ENCODE assay signal across 26 cellular contexts in the genomic region with DNA sequence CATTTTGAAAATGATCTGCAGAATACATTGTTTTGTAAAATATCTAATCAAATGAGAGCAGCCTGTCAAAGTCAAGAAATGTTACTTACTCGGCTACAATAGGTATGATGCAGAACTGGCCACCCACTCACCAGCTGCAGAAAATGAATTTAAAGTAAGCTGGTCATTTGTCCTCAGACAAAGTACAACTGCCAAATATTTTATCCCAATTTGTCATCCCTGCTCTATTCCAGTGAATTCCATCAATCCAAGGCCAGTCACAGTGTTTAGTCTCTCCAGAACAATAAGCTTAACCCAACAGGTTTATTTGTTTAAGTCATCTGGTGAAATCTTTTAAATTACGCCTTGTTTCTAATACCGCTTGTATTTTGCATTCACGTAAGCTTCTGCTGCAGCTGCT. TPM values are rescaled to one million over a fixed set of nuclear protein-coding genes. Genes with fewer than 3 reads are reported as not detected.
DNase-seq lines count a peak whose midpoint lies in the region; TF ChIP-seq lines count a peak whose summit lies in the region.
"Had no signal": no experiment of that assay in that cellular context is flagged by ENCODE, and none has a peak within 500 bp of the region (broad histone marks: within the 10 kb centered on the region; RNA-seq: fewer than 3 reads in every experiment).

No MANE protein-coding gene starts in this region.

- TF ChIP-seq CTCF in glutamatergic neuron (IDR thresholded peaks at IDR 0.05; ENCODE audit: partially characterized antibody, unreplicated experiment), result no peak

- H3K27ac Mint-ChIP-seq in glutamatergic neuron (ENCODE audit: unreplicated experiment), result no peak overlapping the region
- H3K27ac Mint-ChIP-seq: activated CD4-positive, alpha-beta T cell treated with anti-CD3 and anti-CD28 coated beads for 36 hours; CD4-positive, alpha-beta memory T cell; dendritic cell treated with granulocyte-macrophage colony-stimulating factor and Interleukin-4, amounts not matched to agents 40 ng/mL and 50 ng/mL, for 4 days; naive thymus-derived CD4-positive, alpha-beta T cell; stimulated activated naive B cell treated with anti-CD40 and anti-IgM and Interleukin-4, amounts not matched to agents 10 μg/mL and 1 μg/mL and 100 μg/mL, for 72 hours had no signal

- DNase-seq in NCI-H1417 (lab: John Stamatoyannopoulos, UW) (peak in 2 of 3 experiments; percentile 46 to 61), NCI-H1417 treated with DMSO at 0.1 percent for 48 hours (lab: John Stamatoyannopoulos, UW) (no peak), iris pigment epithelial cell (ENCODE audit: low read depth) (peak; percentile 12), SK-N-DZ (ENCODE audit: low spot score) (no peak), glutamatergic neuron (no peak)
- DNase-seq in NK-92 treated with Interleukin-12 subunit alpha and Interleukin-12 subunit beta, amount 100 ng/mL, for 24 hours (lab: John Stamatoyannopoulos, UW), result no peak
- DNase-seq: activated CD4-positive, alpha-beta T cell treated with anti-CD3 and anti-CD28 coated beads for 36 hours; activated naive CD4-positive, alpha-beta T cell; activated T-cell treated with anti-CD3 and anti-CD28 coated beads, Interleukin-2, amount 50 U/mL, for 4 hours; adrenal gland; CD4-positive, alpha-beta memory T cell; DMS 273 treated with DMSO at 0.1 percent for 48 hours; naive thymus-derived CD4-positive, alpha-beta T cell; NCI-H1092; NCI-H2081; NCI-H446 treated with DMSO at 0.1 percent for 48 hours; stimulated activated CD4-positive, alpha-beta T cell treated with anti-CD3 and anti-CD28 coated beads, Interleukin-4, amount 100 ng/mL, for 1 hour; stimulated activated naive B cell treated with anti-CD40 and anti-IgM and Interleukin-4, amounts not matched to agents 10 μg/mL and 1 μg/mL and 100 μg/mL, for 72 hours had no signal

- no peaks in the 10 kb centered on the region for H3K27me3 Mint-ChIP-seq in glutamatergic neuron (ENCODE audit: unreplicated experiment)
- H3K27me3 Mint-ChIP-seq: activated CD4-positive, alpha-beta T cell treated with anti-CD3 and anti-CD28 coated beads for 36 hours; CD4-positive, alpha-beta memory T cell; dendritic cell treated with granulocyte-macrophage colony-stimulating factor and Interleukin-4, amounts not matched to agents 40 ng/mL and 50 ng/mL, for 4 days; IgD-negative memory B cell; naive thymus-derived CD4-positive, alpha-beta T cell; stimulated activated naive B cell treated with anti-CD40 and anti-IgM and Interleukin-4, amounts not matched to agents 10 μg/mL and 1 μg/mL and 100 μg/mL, for 72 hours; type B pancreatic cell had no signal

- no peak overlapping the region for H3K4me3 Mint-ChIP-seq in glutamatergic neuron (ENCODE audit: unreplicated experiment)
- H3K4me3 Mint-ChIP-seq: activated CD4-positive, alpha-beta T cell treated with anti-CD3 and anti-CD28 coated beads for 36 hours; activated T-cell treated with anti-CD3 and anti-CD28 coated beads, Interleukin-2, amount 50 U/mL, for 4 hours; CD4-positive, alpha-beta memory T cell; dendritic cell treated with granulocyte-macrophage colony-stimulating factor and Interleukin-4, amounts not matched to agents 40 ng/mL and 50 ng/mL, for 4 days; IgD-negative memory B cell; naive thymus-derived CD4-positive, alpha-beta T cell; stimulated activated naive B cell treated with anti-CD40 and anti-IgM and Interleukin-4, amounts not matched to agents 10 μg/mL and 1 μg/mL and 100 μg/mL, for 72 hours; type B pancreatic cell had no signal

- no peaks in the 10 kb centered on the region for H3K36me3 Mint-ChIP-seq in glutamatergic neuron (ENCODE audit: unreplicated experiment)
- H3K36me3 Mint-ChIP-seq: CD4-positive, alpha-beta memory T cell; IgD-negative memory B cell; naive thymus-derived CD4-positive, alpha-beta T cell; stimulated activated naive B cell treated with anti-CD40 and anti-IgM and Interleukin-4, amounts not matched to agents 10 μg/mL and 1 μg/mL and 100 μg/mL, for 72 hours; type B pancreatic cell had no signal

- no peaks in the 10 kb centered on the region for H3K4me1 Mint-ChIP-seq in glutamatergic neuron (ENCODE audit: low read depth, unreplicated experiment)
- H3K4me1 Mint-ChIP-seq: activated CD4-positive, alpha-beta T cell treated with anti-CD3 and anti-CD28 coated beads for 36 hours; CD4-positive, alpha-beta memory T cell; naive thymus-derived CD4-positive, alpha-beta T cell had no signal

- H3K9me3 Mint-ChIP-seq in glutamatergic neuron (ENCODE audit: unreplicated experiment), result no peaks in the 10 kb centered on the region
- H3K9me3 Mint-ChIP-seq: activated T-cell treated with anti-CD3 and anti-CD28 coated beads, Interleukin-2, amount 50 U/mL, for 4 hours; CD4-positive, alpha-beta memory T cell; dendritic cell treated with granulocyte-macrophage colony-stimulating factor and Interleukin-4, amounts not matched to agents 40 ng/mL and 50 ng/mL, for 4 days; IgD-negative memory B cell; naive thymus-derived CD4-positive, alpha-beta T cell; stimulated activated naive B cell treated with anti-CD40 and anti-IgM and Interleukin-4, amounts not matched to agents 10 μg/mL and 1 μg/mL and 100 μg/mL, for 72 hours; type B pancreatic cell had no signal

- H3K27ac ChIP-seq in cingulate gyrus (ENCODE audit: low read depth, low read length) (peak overlapping the region; percentile 42), temporal lobe (ENCODE audit: low read depth, low read length) (peak overlapping the region; percentile 67)
- H3K27ac ChIP-seq: 22Rv1, adrenal gland, hepatocyte, SJCRH30 had no signal

RNA-seq across cellular contexts. Expression of a gene that starts 46.6 kb away (rescaled TPM):
- total RNA-seq in temporal lobe (110 TPM), glutamatergic neuron (ENCODE audit: unreplicated experiment) (140 TPM)
- polyA plus RNA-seq in SK-N-DZ (2014; cell fraction: cytosol; rRNA removed), result 62.7 and 63.0 TPM in 2 replicates
- 43.2 and 67.6 TPM in 2 replicates for polyA plus RNA-seq in SK-N-DZ (2014; cell fraction: nucleus; rRNA removed)

Comparison
In these comparisons a context has a peak if more than half of its experiments do, and no peak if none do; other contexts are left out.
1. DNase-seq: peak in NCI-H1417 (2 of 3) and iris pigment epithelial cell (single experiment); none in NCI-H1417 treated with DMSO at 0.1 percent for 48 hours (single experiment), SK-N-DZ (single experiment), NK-92 treated with Interleukin-12 subunit alpha and Interleukin-12 subunit beta, amount 100 ng/mL, for 24 hours (single experiment) and glutamatergic neuron (single experiment).